ENCODE assay signal across 26 cellular contexts in the genomic region with DNA sequence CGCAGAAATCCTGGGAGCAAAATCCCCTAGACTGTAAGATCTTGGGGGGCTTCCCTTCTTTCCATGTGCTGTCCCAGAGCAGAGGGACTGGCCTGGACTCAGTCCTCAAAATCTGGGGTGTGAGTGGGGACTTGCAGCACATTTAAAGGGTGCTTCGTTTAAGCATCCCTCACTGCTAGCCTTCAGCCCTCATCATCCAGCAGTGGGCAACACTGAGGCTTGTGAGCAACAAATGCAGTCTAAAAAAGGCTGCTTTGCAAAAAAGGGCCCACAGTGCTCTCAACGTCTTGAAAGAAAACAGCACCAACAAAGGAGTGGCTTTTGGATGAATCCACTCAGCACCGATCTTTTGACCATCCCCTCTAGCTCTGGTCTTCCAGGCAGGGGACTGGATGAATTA.
DNase-seq lines count a peak whose midpoint lies in the region; ATAC-seq and TF ChIP-seq lines count a peak whose summit lies in the region.
"Had no signal": no experiment of that assay in that cellular context is flagged by ENCODE, and none has a peak within 500 bp of the region (broad histone marks: within the 10 kb centered on the region; RNA-seq: fewer than 3 reads in every experiment).

No MANE protein-coding gene starts in this region.

- no peaks in the 10 kb centered on the region for H4K20me1 ChIP-seq in fibroblast of lung (ENCODE audit: control insufficient read depth, extremely low read depth, insufficient read depth, low read length)

- ATAC-seq in RWPE2 (ENCODE audit: low read depth) (no peak), HG03095 (IDR thresholded peaks at IDR 0.05; ENCODE audit: unreplicated experiment) (no peak)
- ATAC-seq: stimulated activated naive B cell treated with anti-CD40 and anti-IgM and Interleukin-4, amounts not matched to agents 10 μg/mL and 1 μg/mL and 100 μg/mL, for 72 hours had no signal

- TF ChIP-seq CTCF in RWPE2 (IDR thresholded peaks at IDR 0.05; ENCODE audit: poor library complexity, severe bottlenecking) (no peak), fibroblast of lung (conservative IDR thresholded peaks at IDR 0.05 in 1 of 2, IDR thresholded peaks at IDR 0.05 in 1 of 2; ENCODE audit: low read depth in 1 of 2, low read length in 2 of 2) (peak; percentile 14 to 40)

- H3K27ac ChIP-seq in RWPE2 (ENCODE audit: poor library complexity, severe bottlenecking): no peak overlapping the region
- no peak overlapping the region for H3K27ac ChIP-seq in fibroblast of lung (ENCODE audit: insufficient read depth, low read length)
- H3K27ac ChIP-seq: ascending aorta, coronary artery, hepatocyte, HL-60, neutrophil, transverse colon had no signal

- H3K36me3 ChIP-seq in RWPE2 (ENCODE audit: low read depth) (no peaks in the 10 kb centered on the region), fibroblast of lung (ENCODE audit: control insufficient read depth, insufficient read depth, low read length) (no peaks in the 10 kb centered on the region)
- H3K36me3 ChIP-seq: ascending aorta, neutrophil, transverse colon had no signal

- DNase-seq in NCI-H82 (lab: John Stamatoyannopoulos, UW): peak; percentile 21
- DNase-seq in NCI-H82 treated with DMSO at 0.1 percent for 48 hours (lab: John Stamatoyannopoulos, UW; ENCODE audit: unreplicated experiment): no peak
- DNase-seq in RWPE2 (ENCODE audit: low spot score): peak; percentile 7
- peak in 1 of 2 donors; percentile 27 for DNase-seq in fibroblast of lung (ENCODE audit: low read depth in 2 of 2)
- DNase-seq in occipital lobe (lab: John Stamatoyannopoulos, UW): no peak
- no peak for DNase-seq in EL
- DNase-seq in hepatic stellate cell (ENCODE audit: low spot score): no peak
- DNase-seq: 8988T; activated CD4-positive, alpha-beta T cell treated with anti-CD3 and anti-CD28 coated beads, Interleukin-2, amount 50 U/mL, for 48 hours; activated naive CD4-positive, alpha-beta T cell treated with anti-CD3 and anti-CD28 coated beads for 36 hours; CD4-positive, CD25-positive, alpha-beta regulatory T cell; DND-41; erythroblast; KG1; midbrain; NCI-H1417; NCI-H2171; retina; stimulated activated naive B cell treated with anti-CD40 and anti-IgM and Interleukin-4, amounts not matched to agents 10 μg/mL and 1 μg/mL and 100 μg/mL, for 72 hours; transverse colon had no signal

- no peaks in the 10 kb centered on the region for H3K9me3 ChIP-seq in RWPE2 (ENCODE audit: severe bottlenecking)
- H3K9me3 ChIP-seq in fibroblast of lung (ENCODE audit: control insufficient read depth, insufficient read depth, low read depth, low read length): no peaks in the 10 kb centered on the region
- H3K9me3 ChIP-seq: ascending aorta, neutrophil, transverse colon had no signal

- no peaks in the 10 kb centered on the region for H3K79me2 ChIP-seq in fibroblast of lung (ENCODE audit: control insufficient read depth, insufficient read depth, low read length)
- H3K79me2 ChIP-seq: hepatocyte had no signal

- H3K4me1 ChIP-seq in RWPE2 (ENCODE audit: insufficient read depth, poor library complexity, severe bottlenecking) (no peaks in the 10 kb centered on the region), fibroblast of lung (ENCODE audit: control insufficient read depth, extremely low read depth, insufficient read depth, low read length) (peaks cover 6% of the 10 kb centered on the region)
- H3K4me1 ChIP-seq: ascending aorta, transverse colon had no signal

- no peaks in the 10 kb centered on the region for H3K27me3 ChIP-seq in RWPE2 (ENCODE audit: insufficient read depth, poor library complexity, severe bottlenecking)
- H3K27me3 ChIP-seq in fibroblast of lung (ENCODE audit: control insufficient read depth, insufficient read depth, low read length): no peaks in the 10 kb centered on the region
- H3K27me3 ChIP-seq: ascending aorta, hepatocyte, neutrophil, transverse colon had no signal

- H3K4me3 ChIP-seq in RWPE2 (ENCODE audit: severe bottlenecking) (no peak overlapping the region), fibroblast of lung (replicated peaks in 1 of 4; ENCODE audit: control extremely low read depth in 1 of 4, insufficient read depth in 1 of 4, low read depth in 3 of 4, low read length in 4 of 4) (no peak overlapping the region)
- H3K4me3 ChIP-seq: ascending aorta, coronary artery, hepatocyte, transverse colon had no signal

- no peak overlapping the region for H2AFZ ChIP-seq in fibroblast of lung (ENCODE audit: low read length)
- H2AFZ ChIP-seq: hepatocyte had no signal

- no peak overlapping the region for H3K9ac ChIP-seq in fibroblast of lung (ENCODE audit: insufficient read depth, low read length)

- H3K4me2 ChIP-seq in fibroblast of lung (ENCODE audit: extremely low read depth, insufficient read depth, low read length): no peak overlapping the region
- H3K4me2 ChIP-seq: hepatocyte had no signal

Comparison
In these comparisons a context has a peak if more than half of its experiments do, and no peak if none do; other contexts are left out.
1. DNase-seq: peak in NCI-H82 (single experiment) and RWPE2 (single experiment); none in NCI-H82 treated with DMSO at 0.1 percent for 48 hours (single experiment), occipital lobe (single experiment), EL (single experiment) and hepatic stellate cell (single experiment).